1 cellular context compared by ENCODE assay signal in genomic region chr1:200669314-200670214, GRCh38.
TF ChIP-seq lines count a peak whose summit lies in the region.

Gene DDX59, minus strand, starts transcription at chr1:200669907. Its CDS starts 3,167 bp downstream, at chr1:200666740.

TF ChIP-seq in K562, 482 proteins besides CTCF, POLR2A, EP300 and RAD21 (continued from another document and continues in another):
- TF ChIP-seq ZHX1 (conservative IDR thresholded peaks at IDR 0.05; ENCODE audit: low read length) (peak; percentile 40; the same call in 1 of the 2 replicates), GABPA (tag; conservative IDR thresholded peaks at IDR 0.05; ENCODE audit: low read depth) (peak; percentile 89), RUNX1 (IDR thresholded peaks at IDR 0.05; ENCODE audit: low read depth) (no peak), RNF2 (IDR thresholded peaks at IDR 0.05) (peak; percentile 68), HLTF (IDR thresholded peaks at IDR 0.05) (peak; percentile 36; the same call in 1 of the 2 replicates), HCFC1 (IDR thresholded peaks at IDR 0.05; ENCODE audit: low read depth, low read length) (no peak; the same call in 1 of the 2 replicates), CBX5 (IDR thresholded peaks at IDR 0.05; ENCODE audit: borderline replicate concordance, low read depth) (peak; percentile 36; the same call in 1 of the 2 replicates), ELK3 (CRISPR knock-in tag; IDR thresholded peaks at IDR 0.05) (no peak), ZNF609 (CRISPR knock-in tag; IDR thresholded peaks at IDR 0.05; ENCODE audit: borderline replicate concordance) (peak; percentile 78; the same call in 1 of the 2 replicates), SRSF9 (IDR thresholded peaks at IDR 0.05; ENCODE audit: borderline replicate concordance, low read depth, low read length) (no peak), GABPB2 (CRISPR knock-in tag; conservative IDR thresholded peaks at IDR 0.05) (no peak), USF1 (CRISPR knock-in tag; IDR thresholded peaks at IDR 0.05) (no peak; the same call in 1 of the 2 replicates), ZNF699 (CRISPR knock-in tag; IDR thresholded peaks at IDR 0.05; ENCODE audit: insufficient replicate concordance) (no peak), CTBP1 (IDR thresholded peaks at IDR 0.05; ENCODE audit: borderline replicate concordance) (peak; percentile 98), ZNF668 (CRISPR knock-in tag; IDR thresholded peaks at IDR 0.05) (no peak), ZNF431 (CRISPR knock-in tag; IDR thresholded peaks at IDR 0.05) (no peak), ZBTB17 (CRISPR knock-in tag; IDR thresholded peaks at IDR 0.05) (peak; percentile 87), XRCC5 (IDR thresholded peaks at IDR 0.05; ENCODE audit: low read depth, low read length) (peak; percentile 14; the same call in 1 of the 2 replicates), TAL1 (IDR thresholded peaks at IDR 0.05) (no peak), ZNF133 (CRISPR knock-in tag; IDR thresholded peaks at IDR 0.05) (0 out of 2 replicates have a peak, but pooled peaks have one; percentile 59), HNRNPH1 (optimal IDR thresholded peaks at IDR 0.05; ENCODE audit: low read depth, low read length) (no peak), CREM (IDR thresholded peaks at IDR 0.05; ENCODE audit: low read depth) (peak; percentile 95), CEBPZ (IDR thresholded peaks at IDR 0.05; ENCODE audit: borderline replicate concordance, low read depth, low read length) (no peak), ZNF165 (CRISPR knock-in tag; IDR thresholded peaks at IDR 0.05; ENCODE audit: borderline replicate concordance) (no peak), MCM2 (IDR thresholded peaks at IDR 0.05; ENCODE audit: low read depth) (no peak), SRSF3 (IDR thresholded peaks at IDR 0.05; ENCODE audit: insufficient read depth, low read length) (0 out of 2 replicates have a peak, but pooled peaks have one; percentile 70), ZEB2 (IDR thresholded peaks at IDR 0.05) (no peak; the same call in 1 of the 2 replicates), ZNF695 (CRISPR knock-in tag; IDR thresholded peaks at IDR 0.05) (no peak), JUN (IDR thresholded peaks at IDR 0.05; ENCODE audit: borderline replicate concordance, low read depth, low read length) (no peak), JUN (CRISPR knock-in tag; IDR thresholded peaks at IDR 0.05; ENCODE audit: borderline replicate concordance) (no peak), IRF2 (CRISPR knock-in tag; IDR thresholded peaks at IDR 0.05) (no peak), ATF2 (CRISPR knock-in tag; IDR thresholded peaks at IDR 0.05) (no peak), ILK (tag; IDR thresholded peaks at IDR 0.05; ENCODE audit: borderline replicate concordance, low read depth) (no peak), KDM2B (CRISPR knock-in tag; IDR thresholded peaks at IDR 0.05) (peak; percentile 83), NFATC3 (IDR thresholded peaks at IDR 0.05) (peak; percentile 3; the same call in 1 of the 2 replicates), COPS2 (conservative IDR thresholded peaks at IDR 0.05) (no peak), E2F6 (IDR thresholded peaks at IDR 0.05; ENCODE audit: borderline replicate concordance in 1 of 2, extremely low read depth in 1 of 2, insufficient read depth in 1 of 2, insufficient read length in 1 of 2, low read depth in 1 of 2, low read length in 1 of 2, poor library complexity in 1 of 2, severe bottlenecking in 1 of 2) (peak; percentile 91 to 98), ZNF232 (CRISPR knock-in tag; IDR thresholded peaks at IDR 0.05) (peak; percentile 87; the same call in 1 of the 2 replicates), SMAD4 (CRISPR knock-in tag; conservative IDR thresholded peaks at IDR 0.05) (peak; percentile 95), MITF (IDR thresholded peaks at IDR 0.05) (peak; percentile 78), MBD1 (CRISPR knock-in tag; IDR thresholded peaks at IDR 0.05) (no peak), KDM5B (IDR thresholded peaks at IDR 0.05; ENCODE audit: insufficient replicate concordance, low read depth, low read length) (peak; percentile 85)
